Comparison of ENCODE assay signal across 8 cellular contexts in the genomic region with DNA sequence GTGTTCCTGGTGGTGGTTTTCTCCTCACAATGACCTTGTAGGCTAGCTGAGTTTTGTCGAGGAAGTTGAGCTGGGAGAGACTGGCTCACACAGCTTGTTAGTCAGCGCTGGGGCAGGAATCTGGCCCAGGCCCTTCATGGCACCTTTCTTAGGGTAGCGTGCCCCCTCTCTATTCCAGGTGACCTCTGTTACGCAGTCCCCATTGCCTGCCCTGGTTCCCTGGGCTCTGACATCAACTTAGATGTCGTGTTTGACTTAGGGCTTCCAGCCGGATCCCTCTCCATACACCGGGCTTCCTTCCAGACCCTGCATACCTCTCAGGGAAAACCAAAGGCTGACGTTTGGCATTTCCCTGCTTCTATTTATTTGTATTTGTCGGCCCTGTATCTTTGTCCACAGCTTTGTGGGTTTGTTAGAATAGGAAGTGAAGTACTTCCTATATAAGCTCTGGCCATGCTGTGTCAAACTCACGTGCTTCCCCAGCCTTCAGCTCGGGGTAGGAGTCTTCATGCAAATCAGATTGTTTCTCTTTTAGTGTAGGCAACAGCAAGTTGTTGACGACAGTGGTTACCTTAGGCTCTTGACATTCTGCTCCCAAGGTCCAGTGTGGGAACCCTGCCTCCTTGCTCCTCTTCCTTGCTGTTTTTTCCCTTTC. TPM values are rescaled to one million over a fixed set of nuclear protein-coding genes. Genes with fewer than 3 reads are reported as not detected.
DNase-seq lines count a peak whose midpoint lies in the region; ATAC-seq and TF ChIP-seq lines count a peak whose summit lies in the region.

No MANE protein-coding gene starts in this region.

- no peak for TF ChIP-seq POLR2A in Peyer's patch (IDR thresholded peaks at IDR 0.05)

- H3K27ac ChIP-seq in AG04450 (ENCODE audit: low read depth, low read length) = peak overlapping the region; percentile 82
- H3K27ac ChIP-seq in Peyer's patch = peak overlapping the region; percentile 23 to 61 (median 55)
- H3K27ac ChIP-seq in colonic mucosa = peak overlapping the region; percentile 45

- TF ChIP-seq CTCF in AG04450 (IDR thresholded peaks at IDR 0.05; ENCODE audit: low read depth, low read length) (no peak), Peyer's patch (IDR thresholded peaks at IDR 0.05) (no peak), colonic mucosa (IDR thresholded peaks at IDR 0.05) (no peak), mucosa of descending colon (IDR thresholded peaks at IDR 0.05) (no peak)

- no peaks in the 10 kb centered on the region for H3K27me3 ChIP-seq in AG04450 (ENCODE audit: control insufficient read depth, insufficient read depth, low read length)
- no peaks in the 10 kb centered on the region for H3K27me3 ChIP-seq in Peyer's patch
- H3K27me3 ChIP-seq in colonic mucosa = no peaks in the 10 kb centered on the region

- peak overlapping the region in 1 of 2 donors; percentile 29 for H3K9ac ChIP-seq in colonic mucosa (ENCODE audit: low read depth in 2 of 2, low read length in 2 of 2)

- ATAC-seq in GM18861 (IDR thresholded peaks at IDR 0.05; ENCODE audit: unreplicated experiment) (peak; percentile 51), HG03025 (IDR thresholded peaks at IDR 0.05; ENCODE audit: low FRiP score, unreplicated experiment) (peak; percentile 71), mucosa of descending colon (peak; percentile 48)

- H3K4me3 ChIP-seq in AG04450 (ENCODE audit: low read depth, low read length) = 0 out of 2 replicates have a peak overlapping the region, but pooled peaks have one; percentile 12
- H3K4me3 ChIP-seq in Peyer's patch = no peak overlapping the region
- H3K4me3 ChIP-seq in colonic mucosa = no peak overlapping the region
- H3K4me3 ChIP-seq in mucosa of descending colon = no peak overlapping the region

- intact Hi-C loops in colonic mucosa (cut with DNase I) = no loop called here
- intact Hi-C loops in mucosa of descending colon (cut with DNase I, micrococcal nuclease) = no loop called here

- no peaks in the 10 kb centered on the region for H3K9me3 ChIP-seq in AG04450 (ENCODE audit: control insufficient read depth, insufficient read depth, low read length)
- H3K9me3 ChIP-seq in Peyer's patch = no peaks in the 10 kb centered on the region
- no peaks in the 10 kb centered on the region for H3K9me3 ChIP-seq in colonic mucosa
- H3K9me3 ChIP-seq in mucosa of descending colon = no peaks in the 10 kb centered on the region

- in situ Hi-C loops in ACHN (cut with HindIII; ENCODE audit: low pct_ligation_motif_present, low pct_unique_long_range_greater_than_20kb, low sequenced_read_pairs) = no loop called here

- DNase-seq in AG04450 (ENCODE audit: low read depth, low spot score) (peak; percentile 70), Peyer's patch (peak in 2 of 3 donors; percentile 69 to 81), colonic mucosa (no peak), mucosa of descending colon (peak in 2 of 3 donors; percentile 53 to 67), ACHN (no peak), NCI-H748 treated with DMSO at 0.1 percent for 48 hours (lab: John Stamatoyannopoulos, UW) (no peak)

- POLR2A ChIA-PET in AG04450 (lab: Yijun Ruan, JAX) = interaction anchor here (0.6 to 1.3 kb wide), 3 partner anchors 12 to 49 kb away, joined by 3 to 7 read pairs (median 3); no protein-coding TSS in a partner anchor

- CTCF ChIA-PET in AG04450 (lab: Charles Lee) = interaction anchor here (0.6 to 1.8 kb wide), 6 partner anchors 10 to 793 kb away, joined by 3 to 5 read pairs (median 4); a partner anchor contains a TSS

- peaks cover 0 to 57% (median 10%) of the 10 kb centered on the region in 4 donors for H3K4me1 ChIP-seq in Peyer's patch
- peaks cover 9% of the 10 kb centered on the region for H3K4me1 ChIP-seq in colonic mucosa
- peaks cover 40% of the 10 kb centered on the region for H3K4me1 ChIP-seq in mucosa of descending colon (ENCODE audit: low read depth)

- no peaks in the 10 kb centered on the region for H3K36me3 ChIP-seq in Peyer's patch
- H3K36me3 ChIP-seq in colonic mucosa = no peaks in the 10 kb centered on the region
- no peaks in the 10 kb centered on the region for H3K36me3 ChIP-seq in mucosa of descending colon (ENCODE audit: low read depth)

RNA-seq across cellular contexts. Expression of a gene that starts 12.8 kb away (rescaled TPM):
- 40.9 and 59.4 TPM in 2 replicates for polyA plus RNA-seq in AG04450 (2011; rRNA removed)
- 151 and 174 TPM in 2 replicates for polyA minus RNA-seq in AG04450 (2011; rRNA and poly(A)+ RNA removed)
- total RNA-seq in Peyer's patch = 10 to 100 TPM; 48.7 to 86.5 (median 82.3) TPM
- total RNA-seq in colonic mucosa = 10 to 100 TPM; 73.8 to 84.4 TPM
- total RNA-seq in mucosa of descending colon = 100 to 1,000 TPM in 2 of 3 donors, 10 to 100 TPM in 1; 97.7 to 112 (median 101) TPM

Comparison
In these comparisons a context has a peak if more than half of its experiments do, and no peak if none do; other contexts are left out.
1. DNase-seq: peak in AG04450 (single experiment), Peyer's patch (2 of 3) and mucosa of descending colon (2 of 3); none in colonic mucosa (single experiment), ACHN (single experiment) and NCI-H748 treated with DMSO at 0.1 percent for 48 hours (single experiment).
2. Peak in every context shown above with its lines, with median percentiles within 50 percentile points of each other: H3K27ac ChIP-seq and ATAC-seq.